Comparison of ENCODE assay signal across 10 cellular contexts in genomic region chr11:67406969-67407699, GRCh38. TPM values are rescaled to one million over a fixed set of nuclear protein-coding genes. Genes with fewer than 3 reads are reported as not detected.
DNase-seq lines count a peak whose midpoint lies in the region; ATAC-seq and TF ChIP-seq lines count a peak whose summit lies in the region.
"Had no signal": no experiment of that assay in that cellular context is flagged by ENCODE, and none has a peak within 500 bp of the region (broad histone marks: within the 10 kb centered on the region; RNA-seq: fewer than 3 reads in every experiment).

No MANE protein-coding gene starts in this region.

- peak overlapping the region; percentile 85 to 100 (median 94) for H3K4me3 Mint-ChIP-seq in CD4-positive, alpha-beta memory T cell
- H3K4me3 Mint-ChIP-seq in activated naive CD4-positive, alpha-beta T cell treated with anti-CD3 and anti-CD28 coated beads, Interleukin-2, amount 50 U/mL, for 24 hours: peak overlapping the region; percentile 84
- H3K4me3 Mint-ChIP-seq in naive thymus-derived CD4-positive, alpha-beta T cell: peak overlapping the region; percentile 90 to 100 (median 98)
- H3K4me3 Mint-ChIP-seq: HFFc6 had no signal

- H3K9me3 ChIP-seq in CD4-positive, alpha-beta memory T cell (ENCODE audit: control insufficient read depth in 1 of 2, low read length in 2 of 2): no peaks in the 10 kb centered on the region
- no peaks in the 10 kb centered on the region for H3K9me3 ChIP-seq in naive thymus-derived CD4-positive, alpha-beta T cell (ENCODE audit: control insufficient read depth in 2 of 3, low read length in 3 of 3)
- H3K9me3 ChIP-seq in sigmoid colon: no peaks in the 10 kb centered on the region

- POLR2A ChIA-PET in CD4-positive, alpha-beta memory T cell (lab: Charles Lee; ENCODE audit: partially characterized antibody): interaction anchor here (0.7 to 21.5 kb wide), 17 partner anchors 9 to 167 kb away, joined by 3 to 2262 read pairs (median 4); partner anchors contain the start of genes AIP, CARNS1, CDK2AP2 and CLCF1
- POLR2A ChIA-PET in naive thymus-derived CD4-positive, alpha-beta T cell (lab: Charles Lee): interaction anchor here (0.8 to 25.4 kb wide), 10 partner anchors 12 to 77 kb away, joined by 3 to 1530 read pairs (median 8); partner anchors contain the start of genes AIP, CARNS1, PTPRCAP and RAD9A

- H3K4me3 ChIP-seq in CD4-positive, alpha-beta memory T cell (ENCODE audit: low read length in 2 of 2): peak overlapping the region; percentile 33 to 77
- peak overlapping the region; percentile 98 for H3K4me3 ChIP-seq in naive thymus-derived CD4-positive, alpha-beta T cell (ENCODE audit: low read length)
- H3K4me3 ChIP-seq in brain microvascular endothelial cell (ENCODE audit: low read depth, low read length): no peak overlapping the region
- H3K4me3 ChIP-seq in lower leg skin (ENCODE audit: low read depth, poor library complexity, severe bottlenecking): no peak overlapping the region
- H3K4me3 ChIP-seq in sigmoid colon: no peak overlapping the region

- peaks cover 43 to 92% (median 58%) of the 10 kb centered on the region in 4 donors for H3K4me1 Mint-ChIP-seq in CD4-positive, alpha-beta memory T cell
- peaks cover 76% of the 10 kb centered on the region for H3K4me1 Mint-ChIP-seq in activated naive CD4-positive, alpha-beta T cell treated with anti-CD3 and anti-CD28 coated beads, Interleukin-2, amount 50 U/mL, for 24 hours
- peaks cover 38 to 74% (median 69%) of the 10 kb centered on the region in 7 donors for H3K4me1 Mint-ChIP-seq in naive thymus-derived CD4-positive, alpha-beta T cell

- TF ChIP-seq POLR2A in lower leg skin (IDR thresholded peaks at IDR 0.05): no peak
- TF ChIP-seq POLR2A in sigmoid colon (IDR thresholded peaks at IDR 0.05): no peak

- H3K4me1 ChIP-seq in CD4-positive, alpha-beta memory T cell (ENCODE audit: insufficient read depth, low read length): peaks cover 88% of the 10 kb centered on the region
- H3K4me1 ChIP-seq in naive thymus-derived CD4-positive, alpha-beta T cell (ENCODE audit: control insufficient read depth in 2 of 2, insufficient read depth in 2 of 2, low read length in 2 of 2): peaks cover 80 to 84% of the 10 kb centered on the region in 2 donors
- peaks cover 0 to 11% (median 5%) of the 10 kb centered on the region in 4 donors for H3K4me1 ChIP-seq in sigmoid colon

- H3K27ac ChIP-seq in CD4-positive, alpha-beta memory T cell (ENCODE audit: low read depth, low read length): peak overlapping the region; percentile 81
- H3K27ac ChIP-seq in naive thymus-derived CD4-positive, alpha-beta T cell (ENCODE audit: low read depth, low read length): peak overlapping the region; percentile 87
- no peak overlapping the region for H3K27ac ChIP-seq in brain microvascular endothelial cell
- H3K27ac ChIP-seq in sigmoid colon: no peak overlapping the region

- intact Hi-C loops in CD4-positive, alpha-beta memory T cell (cut with micrococcal nuclease): no loop called here
- intact Hi-C loops in naive thymus-derived CD4-positive, alpha-beta T cell (cut with micrococcal nuclease): no loop called here
- intact Hi-C loops in left colon (cut with DNase I, micrococcal nuclease) (no loop called here), lower leg skin (cut with DNase I; ENCODE audit: low total_unique reads) (no loop called here), sigmoid colon (cut with DNase I) (no loop called here)

- in situ Hi-C loops in brain microvascular endothelial cell (cut with HindIII; ENCODE audit: low pct_ligation_motif_present, low sequenced_read_pairs): no loop called here

- H3K36me3 ChIP-seq in CD4-positive, alpha-beta memory T cell (ENCODE audit: insufficient read depth, low read length): peaks cover 22% of the 10 kb centered on the region
- peaks cover 0 to 25% (median 5%) of the 10 kb centered on the region in 3 experiments for H3K36me3 ChIP-seq in naive thymus-derived CD4-positive, alpha-beta T cell (ENCODE audit: control insufficient read depth in 2 of 3, insufficient read depth in 3 of 3, low read length in 3 of 3)
- H3K36me3 ChIP-seq in brain microvascular endothelial cell (replicated peaks): no peaks in the 10 kb centered on the region
- no peaks in the 10 kb centered on the region for H3K36me3 ChIP-seq in sigmoid colon

- H3K36me3 Mint-ChIP-seq in CD4-positive, alpha-beta memory T cell: peaks cover 20 to 35% of the 10 kb centered on the region in 2 donors
- H3K36me3 Mint-ChIP-seq in activated naive CD4-positive, alpha-beta T cell treated with anti-CD3 and anti-CD28 coated beads, Interleukin-2, amount 50 U/mL, for 24 hours: no peaks in the 10 kb centered on the region
- H3K36me3 Mint-ChIP-seq in naive thymus-derived CD4-positive, alpha-beta T cell: peaks cover 0 to 52% (median 11%) of the 10 kb centered on the region in 5 donors

- ATAC-seq in naive thymus-derived CD4-positive, alpha-beta T cell: no peak
- ATAC-seq in left colon: no peak

- no peaks in the 10 kb centered on the region for H3K27me3 ChIP-seq in CD4-positive, alpha-beta memory T cell (ENCODE audit: insufficient read depth, low read length)
- no peaks in the 10 kb centered on the region for H3K27me3 ChIP-seq in naive thymus-derived CD4-positive, alpha-beta T cell (ENCODE audit: control insufficient read depth in 2 of 2, insufficient read depth in 2 of 2, low read length in 2 of 2)
- peaks cover 8% of the 10 kb centered on the region for H3K27me3 ChIP-seq in brain microvascular endothelial cell (replicated peaks)
- peaks cover 26 to 86% (median 50%) of the 10 kb centered on the region in 3 donors for H3K27me3 ChIP-seq in sigmoid colon

- peak overlapping the region; percentile 82 to 98 (median 93) for H3K27ac Mint-ChIP-seq in CD4-positive, alpha-beta memory T cell
- peak overlapping the region; percentile 95 for H3K27ac Mint-ChIP-seq in activated naive CD4-positive, alpha-beta T cell treated with anti-CD3 and anti-CD28 coated beads, Interleukin-2, amount 50 U/mL, for 24 hours
- peak overlapping the region; percentile 90 to 95 (median 92) for H3K27ac Mint-ChIP-seq in naive thymus-derived CD4-positive, alpha-beta T cell
- H3K27ac Mint-ChIP-seq: HFFc6 had no signal

- TF ChIP-seq CTCF in brain microvascular endothelial cell (IDR thresholded peaks at IDR 0.05; ENCODE audit: low read depth, low read length, missing control alignments) (no peak), lower leg skin (IDR thresholded peaks at IDR 0.05) (no peak), sigmoid colon (IDR thresholded peaks at IDR 0.05) (no peak)

- no peak for DNase-seq in CD4-positive, alpha-beta memory T cell
- peak; percentile 94 for DNase-seq in HuH-7.5 (ENCODE audit: low spot score)
- peak in 3 of 9 donors; percentile 19 to 33 (median 27) for DNase-seq in naive thymus-derived CD4-positive, alpha-beta T cell
- DNase-seq in left colon: no peak
- no peak for DNase-seq in brain microvascular endothelial cell
- no peak for DNase-seq in lower leg skin (ENCODE audit: low spot score in 2 of 2)
- no peak for DNase-seq in sigmoid colon
- DNase-seq: HFFc6, NCI-H1048 had no signal

- no peaks in the 10 kb centered on the region for H3K9me3 Mint-ChIP-seq in CD4-positive, alpha-beta memory T cell
- no peaks in the 10 kb centered on the region for H3K9me3 Mint-ChIP-seq in activated naive CD4-positive, alpha-beta T cell treated with anti-CD3 and anti-CD28 coated beads, Interleukin-2, amount 50 U/mL, for 24 hours
- H3K9me3 Mint-ChIP-seq in naive thymus-derived CD4-positive, alpha-beta T cell: peaks cover 0 to 3% (median 0%) of the 10 kb centered on the region in 11 donors
- H3K9me3 Mint-ChIP-seq: HFFc6 had no signal

- CTCF ChIA-PET in CD4-positive, alpha-beta memory T cell (lab: Charles Lee; ENCODE audit: partially characterized antibody): interaction anchor here (1.0 to 3.4 kb wide), 5 partner anchors 10 to 77 kb away, joined by 3 to 21 read pairs (median 4); partner anchors contain the start of genes PTPRCAP and TMEM134
- CTCF ChIA-PET in naive thymus-derived CD4-positive, alpha-beta T cell (lab: Charles Lee): interaction anchor here (0.7 to 1.3 kb wide), 8 partner anchors 13 to 98 kb away, joined by 3 to 6 read pairs (median 4); partner anchors contain the start of genes PITPNM1, PTPRCAP and TMEM134

- no peaks in the 10 kb centered on the region for H3K27me3 Mint-ChIP-seq in CD4-positive, alpha-beta memory T cell
- H3K27me3 Mint-ChIP-seq in activated naive CD4-positive, alpha-beta T cell treated with anti-CD3 and anti-CD28 coated beads, Interleukin-2, amount 50 U/mL, for 24 hours: no peaks in the 10 kb centered on the region
- H3K27me3 Mint-ChIP-seq in naive thymus-derived CD4-positive, alpha-beta T cell: no peaks in the 10 kb centered on the region

- 33 to 39% methylated on average over 12 of the region's 12 CpGs for WGBS in lower leg skin, 2 donors
- WGBS in sigmoid colon, 2 donors: 43 to 48% methylated on average over 12 of the region's 12 CpGs

- no peak for TF ChIP-seq EP300 in sigmoid colon (IDR thresholded peaks at IDR 0.05)

RNA-seq across cellular contexts. Expression of gene TBC1D10C, which starts 3.3 kb away (rescaled TPM):
- total RNA-seq in CD4-positive, alpha-beta memory T cell: 100 to 1,000 TPM; 371 to 382 TPM
- polyA plus RNA-seq in CD4-positive, alpha-beta memory T cell: 100 to 1,000 TPM; 316 to 331 TPM
- 100 to 1,000 TPM; 243 to 425 (median 346) TPM for total RNA-seq in naive thymus-derived CD4-positive, alpha-beta T cell
- 100 to 1,000 TPM; 225 to 366 TPM for polyA plus RNA-seq in naive thymus-derived CD4-positive, alpha-beta T cell
- 1 to 10 TPM; 3.0 to 4.2 TPM for total RNA-seq in left colon
- 1 to 10 TPM in 2 of 4 donors, under 1 TPM in 2; 0.71 to 1.3 (median 0.97) TPM for total RNA-seq in lower leg skin
- total RNA-seq in sigmoid colon: 1 to 10 TPM in 2 of 4 donors, under 1 TPM in 1, not detected in 1; 0.71 to 2.5 (median 1.2) TPM
- 10 to 100 TPM in 1 of 3 donors, 1 to 10 TPM in 2; 1.6 to 48.2 (median 1.8) TPM for polyA plus RNA-seq in sigmoid colon
- total RNA-seq: HFFc6 had no signal

RNA-seq across cellular contexts. Expression of gene PPP1CA, which starts 5.5 kb away (rescaled TPM):
- 100 to 1,000 TPM; 159 to 161 TPM for total RNA-seq in CD4-positive, alpha-beta memory T cell
- 100 to 1,000 TPM; 474 to 774 TPM for polyA plus RNA-seq in CD4-positive, alpha-beta memory T cell
- 100 to 1,000 TPM in 4 of 5 experiments, 10 to 100 TPM in 1; 83.0 to 339 (median 122) TPM for total RNA-seq in naive thymus-derived CD4-positive, alpha-beta T cell
- polyA plus RNA-seq in naive thymus-derived CD4-positive, alpha-beta T cell: 100 to 1,000 TPM; 350 to 363 TPM
- total RNA-seq in left colon (100 to 1,000 TPM; 214 to 243 TPM), lower leg skin (100 to 1,000 TPM; 101 to 160 (median 143) TPM), sigmoid colon (10 to 100 TPM; 59.5 to 87.0 (median 80.0) TPM)
- polyA plus RNA-seq in sigmoid colon: 100 to 1,000 TPM; 228 to 357 (median 235) TPM

RNA-seq across cellular contexts. Expression of gene CARNS1, which starts 8.3 kb away (rescaled TPM):
- total RNA-seq in CD4-positive, alpha-beta memory T cell: 1 to 10 TPM; 2.3 to 3.3 TPM
- polyA plus RNA-seq in CD4-positive, alpha-beta memory T cell: under 1 TPM; 0.45 to 0.81 TPM
- 10 to 100 TPM in 2 of 5 experiments, 1 to 10 TPM in 2, under 1 TPM in 1; 0.53 to 14.2 (median 5.1) TPM for total RNA-seq in naive thymus-derived CD4-positive, alpha-beta T cell
- 1 to 10 TPM in 1 of 2 donors, under 1 TPM in 1; 0.97 to 1.4 TPM for polyA plus RNA-seq in naive thymus-derived CD4-positive, alpha-beta T cell
- total RNA-seq in left colon (1 to 10 TPM in 1 of 2 donors, under 1 TPM in 1; 0.61 to 2.5 TPM), lower leg skin (1 to 10 TPM in 2 of 4 donors, under 1 TPM in 2; 0.30 to 1.5 (median 1.0) TPM), sigmoid colon (under 1 TPM; 0.16 to 0.68 (median 0.46) TPM)
- under 1 TPM in 1 of 3 donors, not detected in 2; 0.83 TPM for polyA plus RNA-seq in sigmoid colon

RNA-seq across cellular contexts. Expression of gene RAD9A, which starts 15.3 kb away (rescaled TPM):
- 10 to 100 TPM; 51.8 to 55.9 TPM for total RNA-seq in CD4-positive, alpha-beta memory T cell
- 1 to 10 TPM; 6.7 to 8.3 TPM for polyA plus RNA-seq in CD4-positive, alpha-beta memory T cell
- 10 to 100 TPM; 25.6 to 48.0 (median 45.0) TPM for total RNA-seq in naive thymus-derived CD4-positive, alpha-beta T cell
- polyA plus RNA-seq in naive thymus-derived CD4-positive, alpha-beta T cell: 1 to 10 TPM; 6.3 to 7.2 TPM
- total RNA-seq in left colon: 10 to 100 TPM; 27.4 to 40.6 TPM
- total RNA-seq in lower leg skin: 10 to 100 TPM; 24.9 to 28.5 (median 27.2) TPM
- 10 to 100 TPM; 11.4 to 18.1 (median 16.5) TPM for total RNA-seq in sigmoid colon
- 10 to 100 TPM in 1 of 3 donors, 1 to 10 TPM in 2; 6.5 to 33.9 (median 6.6) TPM for polyA plus RNA-seq in sigmoid colon

RNA-seq across cellular contexts. Expression of gene RPS6KB2, which starts 21.2 kb away (rescaled TPM):
- total RNA-seq in CD4-positive, alpha-beta memory T cell: 10 to 100 TPM; 78.1 to 79.9 TPM
- polyA plus RNA-seq in CD4-positive, alpha-beta memory T cell: 10 to 100 TPM; 55.2 to 58.3 TPM
- total RNA-seq in naive thymus-derived CD4-positive, alpha-beta T cell: 10 to 100 TPM; 61.9 to 83.9 (median 77.7) TPM
- 10 to 100 TPM; 45.2 to 46.6 TPM for polyA plus RNA-seq in naive thymus-derived CD4-positive, alpha-beta T cell
- total RNA-seq in left colon (10 to 100 TPM; 45.3 to 47.4 TPM), lower leg skin (100 to 1,000 TPM; 154 to 264 (median 203) TPM), sigmoid colon (10 to 100 TPM; 27.1 to 70.2 (median 35.2) TPM)
- polyA plus RNA-seq in sigmoid colon: 10 to 100 TPM; 55.9 to 67.9 (median 62.0) TPM

Comparison
In these comparisons a context has a peak if more than half of its experiments do, and no peak if none do; other contexts are left out.
1. H3K27ac ChIP-seq: peak in CD4-positive, alpha-beta memory T cell (single experiment) and naive thymus-derived CD4-positive, alpha-beta T cell (single experiment); none in brain microvascular endothelial cell (single experiment) and sigmoid colon (0 of 4).
2. H3K4me3 ChIP-seq: peak in CD4-positive, alpha-beta memory T cell (2 of 2) and naive thymus-derived CD4-positive, alpha-beta T cell (single experiment); none in brain microvascular endothelial cell (single experiment), lower leg skin (single experiment) and sigmoid colon (0 of 4).
3. RNA of gene TBC1D10C, which starts 3.3 kb away (total RNA-seq): 371 to 382 TPM in CD4-positive, alpha-beta memory T cell and 243 to 425 TPM in naive thymus-derived CD4-positive, alpha-beta T cell; 3.0 to 4.2 TPM in left colon, 0.71 to 2.5 TPM in sigmoid colon and 0.71 to 1.3 TPM in lower leg skin; every median in the first group is over 10 times any median in the second.
4. Peak in every context shown above with its lines, with median percentiles within 50 percentile points of each other: H3K27ac Mint-ChIP-seq and H3K4me3 Mint-ChIP-seq.